Comparison of ENCODE assay signal across 14 cellular contexts in the genomic region with DNA sequence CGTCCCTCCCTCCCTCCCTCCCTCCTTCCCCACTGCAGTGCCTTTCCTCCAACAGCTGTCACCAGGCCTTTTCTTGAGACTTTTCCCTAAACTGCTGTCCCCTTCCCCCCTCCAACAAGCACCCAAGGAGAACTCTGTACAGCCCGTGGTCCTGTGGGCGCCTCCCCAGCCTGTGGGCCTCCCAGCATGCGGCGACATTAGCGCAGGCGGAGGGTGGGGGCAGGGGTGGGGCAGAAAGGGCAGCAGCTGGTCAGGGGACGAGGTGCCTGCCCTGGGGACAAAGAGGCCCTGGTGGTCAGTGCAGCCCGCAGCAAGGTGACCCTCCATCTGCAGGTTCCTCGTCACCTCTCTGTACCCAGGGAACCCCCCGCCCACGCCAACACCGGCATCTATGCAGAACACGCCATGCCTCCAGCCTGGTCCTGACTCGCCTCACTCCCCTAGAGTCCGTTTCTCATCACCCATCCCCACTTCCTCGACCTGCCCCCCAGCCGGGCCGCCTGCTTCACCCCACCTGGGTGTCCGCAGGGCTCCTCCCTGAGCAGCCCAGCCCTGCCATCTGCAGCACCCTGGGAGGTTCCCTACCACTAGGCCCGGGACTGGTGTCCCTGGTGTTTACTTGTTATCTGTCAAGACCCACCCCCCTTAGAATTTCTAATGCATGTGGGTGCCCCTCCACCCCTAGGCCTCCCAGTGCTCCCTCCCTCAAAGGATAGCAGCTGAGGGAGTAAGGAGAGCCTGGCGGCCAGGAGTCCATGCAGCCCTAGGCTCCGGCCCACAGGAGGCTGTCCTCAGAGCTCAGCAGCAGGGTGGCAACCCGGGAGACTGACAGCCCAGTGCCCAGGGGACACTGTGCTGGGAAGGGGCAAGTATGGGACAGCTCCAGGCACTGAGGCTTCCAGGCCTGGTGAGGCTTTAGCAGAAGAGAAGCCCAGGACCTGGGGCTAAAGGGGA.
DNase-seq lines count a peak whose midpoint lies in the region; ATAC-seq and TF ChIP-seq lines count a peak whose summit lies in the region.
"Had no signal": no experiment of that assay in that cellular context is flagged by ENCODE, and none has a peak within 500 bp of the region (broad histone marks: within the 10 kb centered on the region; RNA-seq: fewer than 3 reads in every experiment).

No MANE protein-coding gene starts in this region.

- CTCF ChIA-PET in activated CD8-positive, alpha-beta memory T cell treated with anti-CD3 and anti-CD28 coated beads, Interleukin-2, amount 10 ng/mL, durations not matched to agents 7 days and 5 days (lab: Charles Lee) = no interaction called here

- no peaks in the 10 kb centered on the region for H3K27me3 Mint-ChIP-seq in activated CD8-positive, alpha-beta memory T cell treated with anti-CD3 and anti-CD28 coated beads, Interleukin-2, amount 10 ng/mL, durations not matched to agents 7 days and 5 days

- H3K36me3 Mint-ChIP-seq in activated CD8-positive, alpha-beta memory T cell treated with anti-CD3 and anti-CD28 coated beads, Interleukin-2, amount 10 ng/mL, durations not matched to agents 7 days and 5 days = no peaks in the 10 kb centered on the region

- no peaks in the 10 kb centered on the region; a peak in 1 of 22 replicates for H3K27me3 ChIP-seq in BLaER1 treated with 17β-estradiol and CSF1 and Interleukin-3, amounts not matched to agents 10 nM and 100 nM
- no peaks in the 10 kb centered on the region for H3K27me3 ChIP-seq in neutrophil
- H3K27me3 ChIP-seq: SJCRH30 had no signal

- peak overlapping the region in 4 of 11 experiments; percentile 32 to 66 (median 54); a peak in 7 of 22 replicates for H3K27ac ChIP-seq in BLaER1 treated with 17β-estradiol and CSF1 and Interleukin-3, amounts not matched to agents 10 nM and 100 nM
- peak overlapping the region; percentile 23 for H3K27ac ChIP-seq in neutrophil
- H3K27ac ChIP-seq: C4-2B, KMS-11, SJCRH30 had no signal

- peak; percentile 16 for DNase-seq in activated CD8-positive, alpha-beta memory T cell treated with anti-CD3 and anti-CD28 coated beads, Interleukin-2, amount 10 ng/mL, durations not matched to agents 7 days and 5 days
- DNase-seq in NCI-H345 treated with DMSO at 0.1 percent for 48 hours (lab: John Stamatoyannopoulos, UW; ENCODE audit: unreplicated experiment) (no peak), OCI-M1 (lab: John Stamatoyannopoulos, UW) (no peak)
- DNase-seq: activated T-cell treated with anti-CD3 and anti-CD28 coated beads for 4 hours, NCI-H2029 had no signal

- H3K4me1 Mint-ChIP-seq in activated CD8-positive, alpha-beta memory T cell treated with anti-CD3 and anti-CD28 coated beads, Interleukin-2, amount 10 ng/mL, durations not matched to agents 7 days and 5 days = no peaks in the 10 kb centered on the region

- H3K4me3 ChIP-seq in BLaER1 treated with 17β-estradiol and CSF1 and Interleukin-3, amounts not matched to agents 10 nM and 100 nM = no peak overlapping the region
- peak overlapping the region; percentile 5 to 53 for H3K4me3 ChIP-seq in neutrophil (ENCODE audit: low read depth in 1 of 2, low read length in 1 of 2)
- H3K4me3 ChIP-seq: mucosa of descending colon had no signal

- H3K27ac Mint-ChIP-seq in activated CD8-positive, alpha-beta memory T cell treated with anti-CD3 and anti-CD28 coated beads, Interleukin-2, amount 10 ng/mL, durations not matched to agents 7 days and 5 days = no peak overlapping the region

- peaks cover 0 to 17% (median 0%) of the 10 kb centered on the region in 11 experiments; a peak in 4 of 22 replicates for H4K20me1 ChIP-seq in BLaER1 treated with 17β-estradiol and CSF1 and Interleukin-3, amounts not matched to agents 10 nM and 100 nM

- H3K9ac ChIP-seq in BLaER1 treated with 17β-estradiol and CSF1 and Interleukin-3, amounts not matched to agents 10 nM and 100 nM = peak overlapping the region in 4 of 11 experiments; percentile 1 to 28 (median 18); a peak in 4 of 22 replicates
- H3K9ac ChIP-seq: KMS-11 had no signal

- peaks cover 0 to 38% (median 0%) of the 10 kb centered on the region in 11 experiments; a peak in 4 of 22 replicates for H3K36me3 ChIP-seq in BLaER1 treated with 17β-estradiol and CSF1 and Interleukin-3, amounts not matched to agents 10 nM and 100 nM
- no peaks in the 10 kb centered on the region for H3K36me3 ChIP-seq in neutrophil
- H3K36me3 ChIP-seq: SJCRH30 had no signal

- peak overlapping the region; percentile 76 to 97 (median 84) for H3K4me2 ChIP-seq in BLaER1 treated with 17β-estradiol and CSF1 and Interleukin-3, amounts not matched to agents 10 nM and 100 nM
- H3K4me2 ChIP-seq: KMS-11 had no signal

- H3K4me1 ChIP-seq in BLaER1 treated with 17β-estradiol and CSF1 and Interleukin-3, amounts not matched to agents 10 nM and 100 nM = peaks cover 21 to 54% (median 51%) of the 10 kb centered on the region in 10 experiments
- H3K4me1 ChIP-seq in neutrophil (ENCODE audit: control insufficient read depth in 1 of 2, insufficient read depth in 1 of 2, low read depth in 1 of 2, low read length in 1 of 2) = peaks cover 9 to 16% of the 10 kb centered on the region in 2 experiments

- peaks cover 0 to 6% (median 0%) of the 10 kb centered on the region in 11 experiments; a peak in 2 of 22 replicates for H3K9me3 ChIP-seq in BLaER1 treated with 17β-estradiol and CSF1 and Interleukin-3, amounts not matched to agents 10 nM and 100 nM (replicated peaks in 1 of 11)
- H3K9me3 ChIP-seq in neutrophil = no peaks in the 10 kb centered on the region
- H3K9me3 ChIP-seq: mucosa of descending colon, SJCRH30 had no signal

- ATAC-seq in GM19351 (IDR thresholded peaks at IDR 0.05; ENCODE audit: unreplicated experiment) (peak; percentile 71), GM18858 (IDR thresholded peaks at IDR 0.05; ENCODE audit: unreplicated experiment) (no peak), GM21576 (IDR thresholded peaks at IDR 0.05; ENCODE audit: unreplicated experiment) (no peak)
- no peak for ATAC-seq in activated CD8-positive, alpha-beta memory T cell treated with anti-CD3 and anti-CD28 coated beads, Interleukin-2, amount 10 ng/mL, durations not matched to agents 7 days and 5 days

- no peaks in the 10 kb centered on the region for H3K9me3 Mint-ChIP-seq in activated CD8-positive, alpha-beta memory T cell treated with anti-CD3 and anti-CD28 coated beads, Interleukin-2, amount 10 ng/mL, durations not matched to agents 7 days and 5 days (ENCODE audit: low read depth)

- TF ChIP-seq CTCF in neutrophil (IDR thresholded peaks at IDR 0.05) = no peak

- no peak overlapping the region for H3K4me3 Mint-ChIP-seq in activated CD8-positive, alpha-beta memory T cell treated with anti-CD3 and anti-CD28 coated beads, Interleukin-2, amount 10 ng/mL, durations not matched to agents 7 days and 5 days

Comparison
In these comparisons a context has a peak if more than half of its experiments do, and no peak if none do; other contexts are left out.
1. H3K4me3 ChIP-seq: peak in neutrophil (2 of 2); none in BLaER1 treated with 17β-estradiol and CSF1 and Interleukin-3, amounts not matched to agents 10 nM and 100 nM (0 of 10).